In genomic region chr2:194559964-194560363, GRCh38 we compare ENCODE assay signal across 12 cellular contexts.
"Had no signal": no experiment of that assay in that cellular context is flagged by ENCODE, and none has a peak within 500 bp of the region (broad histone marks: within the 10 kb centered on the region; RNA-seq: fewer than 3 reads in every experiment).

No MANE protein-coding gene starts in this region.

- DNase-seq: activated CD4-positive, alpha-beta T cell treated with anti-CD3 and anti-CD28 coated beads, Interleukin-2, amount 10 ng/mL, durations not matched to agents 24 days and 14 days; activated naive CD4-positive, alpha-beta T cell; activated naive CD8-positive, alpha-beta T cell treated with anti-CD3 and anti-CD28 coated beads, Interleukin-2, amount 50 U/mL, for 24 hours; central memory CD4-positive, alpha-beta T cell; cortex of kidney; effector CD8-positive, alpha-beta T cell; pancreas; stimulated activated CD4-positive, alpha-beta T cell treated with anti-CD3 and anti-CD28 coated beads, Interleukin-15, amount 100 ng/mL, for 24 hours; stimulated activated CD4-positive, alpha-beta T cell treated with anti-CD3 and anti-CD28 coated beads, Interleukin-4, amount 100 ng/mL, for 4 hours; stomach had no signal

- ATAC-seq: activated naive CD8-positive, alpha-beta T cell treated with anti-CD3 and anti-CD28 coated beads, Interleukin-2, amount 50 U/mL, for 24 hours; pancreas had no signal

- H3K4me3 ChIP-seq: ascending aorta, pancreas, stomach, thoracic aorta had no signal

- H3K9me3 ChIP-seq: ascending aorta, pancreas, thoracic aorta had no signal

- H3K27me3 ChIP-seq: ascending aorta, pancreas, stomach had no signal

- H3K4me1 ChIP-seq: ascending aorta, pancreas, stomach had no signal

- H3K27ac ChIP-seq: ascending aorta, pancreas, stomach, thoracic aorta had no signal

- H3K36me3 ChIP-seq: ascending aorta, pancreas, stomach, thoracic aorta had no signal

- FAIRE-seq: pancreas had no signal
